Comparison of ENCODE assay signal across 1 cellular context in genomic region chr2:224927671-224928173, GRCh38.
TF ChIP-seq lines count a peak whose summit lies in the region.

No MANE protein-coding gene starts in this region.

TF ChIP-seq in WTC11, 78 proteins besides CTCF, POLR2A, EP300 and RAD21 (continued from another document):
- TF ChIP-seq USF2 (CRISPR knock-in tag; IDR thresholded peaks at IDR 0.05) (no peak), ZSCAN18 (CRISPR knock-in tag; IDR thresholded peaks at IDR 0.05) (no peak), ETV6 (CRISPR knock-in tag; IDR thresholded peaks at IDR 0.05) (no peak), ZNF317 (CRISPR knock-in tag; IDR thresholded peaks at IDR 0.05; ENCODE audit: borderline replicate concordance, low read depth) (no peak), FOXJ3 (CRISPR knock-in tag; IDR thresholded peaks at IDR 0.05; ENCODE audit: borderline replicate concordance) (no peak), EMX1 (CRISPR knock-in tag; IDR thresholded peaks at IDR 0.05) (no peak), GTF2I (CRISPR knock-in tag; conservative IDR thresholded peaks at IDR 0.05) (no peak)
- TF ChIP-seq, protein P1, sequence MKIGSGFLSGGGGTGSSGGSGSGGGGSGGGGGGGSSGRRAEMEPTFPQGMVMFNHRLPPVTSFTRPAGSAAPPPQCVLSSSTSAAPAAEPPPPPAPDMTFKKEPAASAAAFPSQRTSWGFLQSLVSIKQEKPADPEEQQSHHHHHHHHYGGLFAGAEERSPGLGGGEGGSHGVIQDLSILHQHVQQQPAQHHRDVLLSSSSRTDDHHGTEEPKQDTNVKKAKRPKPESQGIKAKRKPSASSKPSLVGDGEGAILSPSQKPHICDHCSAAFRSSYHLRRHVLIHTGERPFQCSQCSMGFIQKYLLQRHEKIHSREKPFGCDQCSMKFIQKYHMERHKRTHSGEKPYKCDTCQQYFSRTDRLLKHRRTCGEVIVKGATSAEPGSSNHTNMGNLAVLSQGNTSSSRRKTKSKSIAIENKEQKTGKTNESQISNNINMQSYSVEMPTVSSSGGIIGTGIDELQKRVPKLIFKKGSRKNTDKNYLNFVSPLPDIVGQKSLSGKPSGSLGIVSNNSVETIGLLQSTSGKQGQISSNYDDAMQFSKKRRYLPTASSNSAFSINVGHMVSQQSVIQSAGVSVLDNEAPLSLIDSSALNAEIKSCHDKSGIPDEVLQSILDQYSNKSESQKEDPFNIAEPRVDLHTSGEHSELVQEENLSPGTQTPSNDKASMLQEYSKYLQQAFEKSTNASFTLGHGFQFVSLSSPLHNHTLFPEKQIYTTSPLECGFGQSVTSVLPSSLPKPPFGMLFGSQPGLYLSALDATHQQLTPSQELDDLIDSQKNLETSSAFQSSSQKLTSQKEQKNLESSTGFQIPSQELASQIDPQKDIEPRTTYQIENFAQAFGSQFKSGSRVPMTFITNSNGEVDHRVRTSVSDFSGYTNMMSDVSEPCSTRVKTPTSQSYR (CRISPR knock-in tag; IDR thresholded peaks at IDR 0.05) = no peak
